In genomic region chr2:210063306-210063705, GRCh38 we compare ENCODE assay signal across 1 cellular context.
TF ChIP-seq lines count a peak whose summit lies in the region.

No MANE protein-coding gene starts in this region.

TF ChIP-seq in HepG2, 621 proteins besides CTCF, POLR2A, EP300 and RAD21:
- TF ChIP-seq ZNF878 (CRISPR knock-in tag; IDR thresholded peaks at IDR 0.05) (no peak), FOXO1 (CRISPR knock-in tag; IDR thresholded peaks at IDR 0.05) (no peak), ZNF232 (CRISPR knock-in tag; IDR thresholded peaks at IDR 0.05; ENCODE audit: borderline replicate concordance) (no peak), EEA1 (CRISPR knock-in tag; IDR thresholded peaks at IDR 0.05; ENCODE audit: borderline replicate concordance) (no peak), ELF4 (CRISPR knock-in tag; IDR thresholded peaks at IDR 0.05; ENCODE audit: borderline replicate concordance) (no peak), PRDM4 (CRISPR knock-in tag; IDR thresholded peaks at IDR 0.05; ENCODE audit: borderline replicate concordance) (no peak), ATF7 (IDR thresholded peaks at IDR 0.05) (no peak), ATF7 (CRISPR knock-in tag; IDR thresholded peaks at IDR 0.05) (no peak), NFYB (CRISPR knock-in tag; IDR thresholded peaks at IDR 0.05) (no peak)
